Comparison of ENCODE assay signal across 13 cellular contexts in the genomic region with DNA sequence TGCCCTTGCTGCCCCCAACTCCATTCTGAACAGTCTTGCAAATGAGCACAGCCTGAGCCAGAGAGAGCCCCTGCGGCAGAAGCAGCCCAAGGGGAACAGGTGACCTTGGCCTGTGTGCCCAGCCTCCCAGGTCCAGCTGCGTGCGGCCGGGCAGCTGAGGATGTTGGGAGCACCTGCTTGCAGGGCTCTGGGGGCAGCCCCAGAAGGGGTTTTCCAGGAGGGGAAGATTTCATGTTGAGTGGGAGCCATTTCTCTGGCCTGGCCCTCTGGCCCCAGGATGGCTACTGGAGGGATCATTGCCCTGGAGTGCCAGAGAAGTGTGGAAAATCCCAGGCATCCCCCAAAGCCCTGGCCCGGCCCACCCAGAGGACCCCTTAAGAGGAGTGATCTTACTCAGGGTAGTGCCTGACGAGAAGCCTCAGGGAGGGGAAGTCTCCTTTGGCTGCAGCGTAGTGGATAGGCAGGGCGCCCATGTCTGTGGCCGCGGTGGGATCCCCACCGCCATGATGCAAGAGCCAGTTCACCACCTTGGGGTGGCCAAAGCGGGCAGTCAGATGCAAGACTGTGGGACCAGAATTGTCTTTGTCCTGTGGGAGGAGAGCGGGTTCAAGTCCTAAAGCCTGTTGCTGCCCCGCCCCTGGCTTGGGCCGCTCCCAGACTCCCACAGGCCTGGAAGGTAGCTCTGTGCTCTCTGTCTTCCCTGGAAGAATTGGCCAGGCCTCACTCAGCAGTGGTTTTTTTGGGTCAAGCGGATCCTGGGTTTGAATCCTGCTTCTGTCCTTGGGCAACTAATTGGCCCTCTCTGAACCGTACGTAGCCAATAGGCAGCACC. TPM values are rescaled to one million over a fixed set of nuclear protein-coding genes. Genes with fewer than 3 reads are reported as not detected.
A peak's percentile ranks its signal among the peaks of the same experiment; 100 is the strongest.
DNase-seq lines count a peak whose midpoint lies in the region; FAIRE-seq and TF ChIP-seq lines count a peak whose summit lies in the region.
"Had no signal": no experiment of that assay in that cellular context is flagged by ENCODE, and none has a peak within 500 bp of the region (broad histone marks: within the 10 kb centered on the region; RNA-seq: fewer than 3 reads in every experiment).

No MANE protein-coding gene starts in this region.

- no CpG with 5 or more reads among the region's 18 CpGs for WGBS in neuronal stem cell (ENCODE audit: extremely low coverage in 2 of 2, insufficient read length in 2 of 2, insufficient replicate concordance in 1 of 2), 2 donors
- WGBS in trophoblast cell (ENCODE audit: extremely low coverage, insufficient coverage, insufficient read length), result no CpG with 5 or more reads among the region's 18 CpGs

- H3K9ac ChIP-seq in neuronal stem cell (ENCODE audit: low read depth, low read length, poor library complexity), result no peak overlapping the region
- H3K9ac ChIP-seq in trophoblast cell (ENCODE audit: low read length), result no peak overlapping the region

- H3K36me3 ChIP-seq in neuronal stem cell (replicated peaks in 1 of 2; ENCODE audit: control insufficient read depth in 2 of 2, insufficient read depth in 2 of 2, low read length in 2 of 2), result no peaks in the 10 kb centered on the region
- no peaks in the 10 kb centered on the region for H3K36me3 ChIP-seq in trophoblast cell (ENCODE audit: control insufficient read depth in 1 of 2, insufficient read depth in 2 of 2, low read length in 2 of 2)
- H3K36me3 ChIP-seq: prostate gland had no signal

- FAIRE-seq in GM12892 (lab: Jason Lieb, UNC), result peak; percentile 27

- no peaks in the 10 kb centered on the region for H3K36me3 Mint-ChIP-seq in chondrocyte (ENCODE audit: low read depth)
- H3K36me3 Mint-ChIP-seq: CD4-positive, alpha-beta memory T cell had no signal

- peak; percentile 0 for DNase-seq in CD1c-positive myeloid dendritic cell (ENCODE audit: extremely low spot score)
- no peak for DNase-seq in GM12892 (ENCODE audit: insufficient read length)
- peak; percentile 83 for DNase-seq in chondrocyte (ENCODE audit: low spot score)
- DNase-seq in neuronal stem cell (ENCODE audit: low spot score), result no peak
- no peak for DNase-seq in HPDE6-E6E7 (ENCODE audit: extremely low spot score)
- no peak for DNase-seq in trophoblast cell
- no peak for DNase-seq in NCI-H2171 (lab: John Stamatoyannopoulos, UW)
- DNase-seq: CD4-positive, alpha-beta memory T cell; GF-D8; midbrain; NCI-H524; T1000 had no signal

- H3K27me3 ChIP-seq in neuronal stem cell (ENCODE audit: control insufficient read depth in 3 of 3, insufficient read depth in 3 of 3, low read depth in 1 of 3, low read length in 3 of 3), result peaks cover 0 to 18% (median 0%) of the 10 kb centered on the region in 3 experiments
- no peaks in the 10 kb centered on the region for H3K27me3 ChIP-seq in trophoblast cell (ENCODE audit: insufficient read depth, low read length)

- H3K4me3 Mint-ChIP-seq in chondrocyte (ENCODE audit: unreplicated experiment), result no peak overlapping the region
- H3K4me3 Mint-ChIP-seq: CD4-positive, alpha-beta memory T cell had no signal

- H2BK5ac ChIP-seq in neuronal stem cell (ENCODE audit: low read length) (peak overlapping the region; percentile 13), trophoblast cell (ENCODE audit: low read depth, low read length, poor library complexity) (no peak overlapping the region)

- H2BK120ac ChIP-seq in neuronal stem cell (ENCODE audit: low read depth, low read length) (peak overlapping the region; percentile 37), trophoblast cell (ENCODE audit: insufficient read depth, low read length, poor library complexity) (no peak overlapping the region)

- peak overlapping the region; percentile 48 for H2BK12ac ChIP-seq in neuronal stem cell (ENCODE audit: low read length)
- H2BK12ac ChIP-seq in trophoblast cell (ENCODE audit: low read length), result no peak overlapping the region

- H4K91ac ChIP-seq in neuronal stem cell (ENCODE audit: low read depth, low read length, poor library complexity) (peak overlapping the region; percentile 30), trophoblast cell (ENCODE audit: low read depth, low read length) (no peak overlapping the region)

- H2BK15ac ChIP-seq in neuronal stem cell (ENCODE audit: low read length), result peak overlapping the region; percentile 56

- H3K4ac ChIP-seq in neuronal stem cell (ENCODE audit: low read length) (peak overlapping the region; percentile 40), trophoblast cell (ENCODE audit: low read depth, low read length) (no peak overlapping the region)

- no peaks in the 10 kb centered on the region for H3K79me2 ChIP-seq in trophoblast cell (ENCODE audit: control insufficient read depth, insufficient read depth, low read length, poor library complexity)

- H3K4me1 ChIP-seq in neuronal stem cell (ENCODE audit: control insufficient read depth in 2 of 2, insufficient read depth in 1 of 2, low read depth in 1 of 2, low read length in 2 of 2), result peaks cover 0 to 5% of the 10 kb centered on the region in 2 donors
- H3K4me1 ChIP-seq in trophoblast cell (ENCODE audit: control insufficient read depth in 1 of 2, insufficient read depth in 2 of 2, low read length in 2 of 2), result peaks cover 17 to 24% of the 10 kb centered on the region in 2 experiments
- H3K4me1 ChIP-seq: prostate gland had no signal

- H3K23ac ChIP-seq in neuronal stem cell (ENCODE audit: low read depth, low read length, poor library complexity), result peak overlapping the region; percentile 30
- no peak overlapping the region for H3K23ac ChIP-seq in trophoblast cell (ENCODE audit: low read length)

- peaks cover 6% of the 10 kb centered on the region for H3K4me1 Mint-ChIP-seq in chondrocyte (ENCODE audit: low read depth)
- H3K4me1 Mint-ChIP-seq: CD4-positive, alpha-beta memory T cell had no signal

- H4K8ac ChIP-seq in neuronal stem cell (ENCODE audit: low read depth, low read length) (no peak overlapping the region), trophoblast cell (ENCODE audit: low read depth, low read length) (no peak overlapping the region)

- H3K4me3 ChIP-seq in neuronal stem cell (ENCODE audit: low read length in 2 of 2) (no peak overlapping the region), trophoblast cell (ENCODE audit: low read depth, low read length) (no peak overlapping the region)
- H3K4me3 ChIP-seq: prostate gland had no signal

- H3K27ac ChIP-seq in neuronal stem cell (replicated peaks; ENCODE audit: low read length) (no peak overlapping the region), trophoblast cell (ENCODE audit: low read depth, low read length) (no peak overlapping the region)
- H3K27ac ChIP-seq: prostate gland had no signal

- H3K27me3 Mint-ChIP-seq in chondrocyte (ENCODE audit: low read depth), result peaks cover 12% of the 10 kb centered on the region

- H3K18ac ChIP-seq in neuronal stem cell (ENCODE audit: low read length), result peak overlapping the region; percentile 80
- H3K18ac ChIP-seq in trophoblast cell (ENCODE audit: low read length), result no peak overlapping the region

- H3K9me3 Mint-ChIP-seq in chondrocyte (ENCODE audit: low read depth), result no peaks in the 10 kb centered on the region
- H3K9me3 Mint-ChIP-seq: CD4-positive, alpha-beta memory T cell had no signal

- TF ChIP-seq POLR2A in GM12892 (IDR thresholded peaks at IDR 0.05; ENCODE audit: low read depth, low read length), result no peak

- no peak for TF ChIP-seq CTCF in chondrocyte (IDR thresholded peaks at IDR 0.05)

- H3K9me3 ChIP-seq in neuronal stem cell (replicated peaks in 1 of 2; ENCODE audit: control insufficient read depth in 2 of 2, insufficient read depth in 1 of 2, low read depth in 1 of 2, low read length in 2 of 2) (no peaks in the 10 kb centered on the region), trophoblast cell (ENCODE audit: insufficient read depth, low read depth, low read length) (peaks cover 3% of the 10 kb centered on the region)
- H3K9me3 ChIP-seq: prostate gland had no signal

- H4K12ac ChIP-seq in trophoblast cell (ENCODE audit: low read depth, low read length), result no peak overlapping the region

- peak overlapping the region; percentile 66 for H3K14ac ChIP-seq in neuronal stem cell (ENCODE audit: low read length)
- H3K14ac ChIP-seq in trophoblast cell (ENCODE audit: low read length), result no peak overlapping the region

- H2AK5ac ChIP-seq in neuronal stem cell (ENCODE audit: low read depth, low read length), result peak overlapping the region; percentile 100
- H2AK5ac ChIP-seq in trophoblast cell (ENCODE audit: low read length), result no peak overlapping the region

- no peak overlapping the region for H3K4me2 ChIP-seq in neuronal stem cell (ENCODE audit: insufficient read depth, low read length, poor library complexity, severe bottlenecking)
- no peak overlapping the region for H3K4me2 ChIP-seq in trophoblast cell (ENCODE audit: low read length)

- no peak overlapping the region for H3K27ac Mint-ChIP-seq in chondrocyte (ENCODE audit: unreplicated experiment)
- H3K27ac Mint-ChIP-seq: CD4-positive, alpha-beta memory T cell had no signal

- H2AFZ ChIP-seq in neuronal stem cell (ENCODE audit: low read length) (no peak overlapping the region), trophoblast cell (ENCODE audit: insufficient read depth, low read length, poor library complexity) (no peak overlapping the region)

- H3K79me1 ChIP-seq in neuronal stem cell (ENCODE audit: low read depth, low read length) (no peaks in the 10 kb centered on the region), trophoblast cell (ENCODE audit: low read length) (peaks cover 3% of the 10 kb centered on the region)

RNA-seq across cellular contexts. Expression of gene RNU1-4, which starts 20.5 kb away (rescaled TPM):
- polyA plus RNA-seq in GM12892 (2012; ENCODE audit: missing spikeins), result 139 TPM
- total RNA-seq in chondrocyte, result 1,438 to 1,620 TPM (median 1,579 TPM) in 3 replicates
- 14.3 TPM for polyA plus RNA-seq in neuronal stem cell (2013, experiment 1 of 2)
- 15.9 TPM for polyA plus RNA-seq in neuronal stem cell (2013, experiment 2 of 2)
- polyA plus RNA-seq in trophoblast cell (2013), result not detected in 2 replicates
- polyA plus RNA-seq: CD4-positive, alpha-beta memory T cell had no signal

RNA-seq across cellular contexts. Expression of gene RNU1-3, which starts 53.0 kb away (rescaled TPM):
- polyA plus RNA-seq in GM12892 (2012; ENCODE audit: missing spikeins), result 139 TPM
- total RNA-seq in chondrocyte, result 1,438 to 1,620 TPM (median 1,579 TPM) in 3 replicates
- 14.3 TPM for polyA plus RNA-seq in neuronal stem cell (2013, experiment 1 of 2)
- 15.9 TPM for polyA plus RNA-seq in neuronal stem cell (2013, experiment 2 of 2)
- not detected in 2 replicates for polyA plus RNA-seq in trophoblast cell (2013)
- polyA plus RNA-seq: CD4-positive, alpha-beta memory T cell had no signal

Comparison
In these comparisons a context has a peak if more than half of its experiments do, and no peak if none do; other contexts are left out.
1. DNase-seq: peak in CD1c-positive myeloid dendritic cell (single experiment) and chondrocyte (single experiment); none in GM12892 (single experiment), neuronal stem cell (single experiment), HPDE6-E6E7 (single experiment), trophoblast cell (0 of 2) and NCI-H2171 (single experiment).